1 cellular context compared by ENCODE assay signal in the genomic region with DNA sequence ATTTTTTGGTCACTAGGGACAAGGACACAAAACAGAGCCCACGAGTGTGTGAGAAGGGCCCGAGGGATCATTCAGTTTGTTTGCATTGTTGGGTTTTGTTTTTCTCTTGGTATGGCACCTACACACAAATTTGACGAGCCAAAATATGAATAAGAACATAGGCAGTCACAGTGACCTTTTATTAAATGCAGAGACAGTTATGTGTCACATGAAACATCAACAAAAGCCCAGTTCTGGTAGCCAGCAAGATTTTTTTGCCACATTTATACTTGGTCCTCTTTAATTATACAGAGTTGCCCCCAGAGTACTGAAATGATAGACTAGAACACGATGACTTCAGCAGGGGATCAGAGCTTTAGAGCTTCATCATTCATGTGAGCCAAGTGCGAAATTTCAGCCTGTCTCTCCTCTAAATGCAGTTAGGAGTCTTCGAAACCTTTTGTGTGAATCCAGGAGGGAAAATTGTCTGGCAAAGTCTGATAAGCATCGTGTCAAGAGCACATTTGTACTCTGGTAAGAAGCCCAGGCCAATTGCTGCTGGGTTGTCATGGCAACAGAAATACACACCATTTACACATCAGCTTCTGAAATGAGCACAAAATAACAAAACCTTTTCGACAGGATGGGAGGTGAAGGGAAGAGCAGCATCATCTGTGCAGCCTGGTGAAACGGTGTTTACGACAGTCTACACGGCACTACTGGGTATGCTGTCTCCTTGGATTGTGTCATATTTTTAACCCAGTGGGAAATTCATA.
TF ChIP-seq lines count a peak whose summit lies in the region.

No MANE protein-coding gene starts in this region.

TF ChIP-seq in GM23338, 12 proteins besides CTCF, POLR2A, EP300 and RAD21 (continued from another document):
- TF ChIP-seq, protein P1, sequence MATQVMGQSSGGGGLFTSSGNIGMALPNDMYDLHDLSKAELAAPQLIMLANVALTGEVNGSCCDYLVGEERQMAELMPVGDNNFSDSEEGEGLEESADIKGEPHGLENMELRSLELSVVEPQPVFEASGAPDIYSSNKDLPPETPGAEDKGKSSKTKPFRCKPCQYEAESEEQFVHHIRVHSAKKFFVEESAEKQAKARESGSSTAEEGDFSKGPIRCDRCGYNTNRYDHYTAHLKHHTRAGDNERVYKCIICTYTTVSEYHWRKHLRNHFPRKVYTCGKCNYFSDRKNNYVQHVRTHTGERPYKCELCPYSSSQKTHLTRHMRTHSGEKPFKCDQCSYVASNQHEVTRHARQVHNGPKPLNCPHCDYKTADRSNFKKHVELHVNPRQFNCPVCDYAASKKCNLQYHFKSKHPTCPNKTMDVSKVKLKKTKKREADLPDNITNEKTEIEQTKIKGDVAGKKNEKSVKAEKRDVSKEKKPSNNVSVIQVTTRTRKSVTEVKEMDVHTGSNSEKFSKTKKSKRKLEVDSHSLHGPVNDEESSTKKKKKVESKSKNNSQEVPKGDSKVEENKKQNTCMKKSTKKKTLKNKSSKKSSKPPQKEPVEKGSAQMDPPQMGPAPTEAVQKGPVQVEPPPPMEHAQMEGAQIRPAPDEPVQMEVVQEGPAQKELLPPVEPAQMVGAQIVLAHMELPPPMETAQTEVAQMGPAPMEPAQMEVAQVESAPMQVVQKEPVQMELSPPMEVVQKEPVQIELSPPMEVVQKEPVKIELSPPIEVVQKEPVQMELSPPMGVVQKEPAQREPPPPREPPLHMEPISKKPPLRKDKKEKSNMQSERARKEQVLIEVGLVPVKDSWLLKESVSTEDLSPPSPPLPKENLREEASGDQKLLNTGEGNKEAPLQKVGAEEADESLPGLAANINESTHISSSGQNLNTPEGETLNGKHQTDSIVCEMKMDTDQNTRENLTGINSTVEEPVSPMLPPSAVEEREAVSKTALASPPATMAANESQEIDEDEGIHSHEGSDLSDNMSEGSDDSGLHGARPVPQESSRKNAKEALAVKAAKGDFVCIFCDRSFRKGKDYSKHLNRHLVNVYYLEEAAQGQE (IDR thresholded peaks at IDR 0.05; ENCODE audit: unreplicated experiment): no peak
